1 cellular context compared by ENCODE assay signal in the genomic region with DNA sequence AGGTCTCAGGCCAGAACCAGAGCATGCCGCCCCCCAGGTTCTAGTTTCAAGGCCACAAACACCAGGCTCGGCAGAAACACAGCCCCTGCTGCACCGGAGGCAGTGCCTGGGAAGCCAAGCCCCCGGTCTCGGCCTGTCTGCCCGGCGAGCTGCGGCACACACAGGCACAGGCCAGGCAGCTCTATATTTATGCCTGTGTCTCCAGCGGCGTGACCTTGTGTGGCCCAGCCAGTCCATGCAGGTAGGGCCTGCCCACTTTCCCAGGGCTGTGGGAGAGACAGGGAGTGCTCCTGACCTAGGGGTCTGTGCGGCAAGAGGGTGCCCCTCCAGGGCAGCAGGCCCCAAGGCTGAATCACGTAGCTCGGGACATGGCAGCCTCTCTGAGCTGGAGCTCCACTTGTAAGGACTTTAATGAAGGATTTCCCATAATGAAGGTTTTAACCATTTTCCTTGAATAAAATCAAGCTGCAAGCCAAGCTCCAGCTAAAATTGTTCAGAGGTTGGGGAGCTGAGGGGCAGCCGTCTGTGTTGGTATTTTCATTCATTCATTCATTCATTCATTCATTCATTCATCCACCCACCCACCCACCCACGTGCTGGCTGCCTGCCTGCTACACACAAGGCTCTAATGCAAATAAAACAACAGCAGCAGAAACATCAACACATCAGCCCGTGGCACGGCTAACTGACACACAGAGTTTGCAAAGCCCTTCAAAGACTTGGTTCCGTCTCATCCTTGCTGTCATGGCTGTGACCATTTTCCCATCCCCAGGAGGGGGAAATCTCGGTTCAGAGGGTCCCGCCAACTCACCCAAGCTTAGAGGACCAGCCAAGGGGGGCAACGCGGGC.
TF ChIP-seq lines count a peak whose summit lies in the region.

No MANE protein-coding gene starts in this region.

TF ChIP-seq in GM23338, 12 proteins besides CTCF, POLR2A, EP300 and RAD21 (continued from another document):
- TF ChIP-seq, protein P1, sequence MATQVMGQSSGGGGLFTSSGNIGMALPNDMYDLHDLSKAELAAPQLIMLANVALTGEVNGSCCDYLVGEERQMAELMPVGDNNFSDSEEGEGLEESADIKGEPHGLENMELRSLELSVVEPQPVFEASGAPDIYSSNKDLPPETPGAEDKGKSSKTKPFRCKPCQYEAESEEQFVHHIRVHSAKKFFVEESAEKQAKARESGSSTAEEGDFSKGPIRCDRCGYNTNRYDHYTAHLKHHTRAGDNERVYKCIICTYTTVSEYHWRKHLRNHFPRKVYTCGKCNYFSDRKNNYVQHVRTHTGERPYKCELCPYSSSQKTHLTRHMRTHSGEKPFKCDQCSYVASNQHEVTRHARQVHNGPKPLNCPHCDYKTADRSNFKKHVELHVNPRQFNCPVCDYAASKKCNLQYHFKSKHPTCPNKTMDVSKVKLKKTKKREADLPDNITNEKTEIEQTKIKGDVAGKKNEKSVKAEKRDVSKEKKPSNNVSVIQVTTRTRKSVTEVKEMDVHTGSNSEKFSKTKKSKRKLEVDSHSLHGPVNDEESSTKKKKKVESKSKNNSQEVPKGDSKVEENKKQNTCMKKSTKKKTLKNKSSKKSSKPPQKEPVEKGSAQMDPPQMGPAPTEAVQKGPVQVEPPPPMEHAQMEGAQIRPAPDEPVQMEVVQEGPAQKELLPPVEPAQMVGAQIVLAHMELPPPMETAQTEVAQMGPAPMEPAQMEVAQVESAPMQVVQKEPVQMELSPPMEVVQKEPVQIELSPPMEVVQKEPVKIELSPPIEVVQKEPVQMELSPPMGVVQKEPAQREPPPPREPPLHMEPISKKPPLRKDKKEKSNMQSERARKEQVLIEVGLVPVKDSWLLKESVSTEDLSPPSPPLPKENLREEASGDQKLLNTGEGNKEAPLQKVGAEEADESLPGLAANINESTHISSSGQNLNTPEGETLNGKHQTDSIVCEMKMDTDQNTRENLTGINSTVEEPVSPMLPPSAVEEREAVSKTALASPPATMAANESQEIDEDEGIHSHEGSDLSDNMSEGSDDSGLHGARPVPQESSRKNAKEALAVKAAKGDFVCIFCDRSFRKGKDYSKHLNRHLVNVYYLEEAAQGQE (IDR thresholded peaks at IDR 0.05; ENCODE audit: unreplicated experiment), result no peak
- TF ChIP-seq ETS1 (IDR thresholded peaks at IDR 0.05), result no peak
- TF ChIP-seq ZNF114 (CRISPR knock-in tag; IDR thresholded peaks at IDR 0.05), result no peak
- no peak for TF ChIP-seq EZH2 (IDR thresholded peaks at IDR 0.05; ENCODE audit: low read depth, unreplicated experiment)
